In the genomic region with DNA sequence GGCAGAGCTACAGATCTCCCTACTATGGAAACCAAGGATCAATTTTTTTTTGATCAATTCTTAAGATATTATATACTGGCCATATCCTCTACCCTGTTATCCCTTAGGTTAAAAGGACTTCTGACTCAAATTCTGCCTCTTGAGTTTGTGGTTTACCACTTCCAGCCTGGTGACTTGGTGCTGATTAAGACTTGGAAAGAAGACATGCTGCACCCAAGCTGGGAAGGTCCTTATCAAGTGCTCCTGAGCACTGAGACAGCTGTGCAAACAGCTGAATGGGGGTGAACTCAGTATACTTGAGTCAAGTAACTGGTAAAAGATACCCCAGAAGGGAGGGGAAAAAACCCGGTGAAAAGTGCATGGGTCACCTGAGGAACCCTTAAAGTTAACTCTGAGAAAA, we compare ENCODE assay signal across 11 cellular contexts. TPM values are rescaled to one million over a fixed set of nuclear protein-coding genes. Genes with fewer than 3 reads are reported as not detected.
DNase-seq lines count a peak whose midpoint lies in the region; ATAC-seq and TF ChIP-seq lines count a peak whose summit lies in the region.
"Had no signal": no experiment of that assay in that cellular context is flagged by ENCODE, and none has a peak within 500 bp of the region (broad histone marks: within the 10 kb centered on the region; RNA-seq: fewer than 3 reads in every experiment).

No MANE protein-coding gene starts in this region.

- CTCF ChIA-PET in activated CD8-positive, alpha-beta T cell treated with anti-CD3 and anti-CD28 coated beads, Interleukin-2, amount 10 ng/mL, durations not matched to agents 7 days and 5 days (lab: Charles Lee) = interaction anchor here (1.2 to 1.5 kb wide), 2 partner anchors 61 to 94 kb away, joined by 3 to 5 read pairs; partner anchors contain the start of gene MYO1D

- no peaks in the 10 kb centered on the region for H3K36me3 Mint-ChIP-seq in activated CD8-positive, alpha-beta T cell treated with anti-CD3 and anti-CD28 coated beads, Interleukin-2, amount 10 ng/mL, durations not matched to agents 7 days and 5 days (ENCODE audit: low read depth)

- no peak overlapping the region for H3K27ac Mint-ChIP-seq in activated CD8-positive, alpha-beta T cell treated with anti-CD3 and anti-CD28 coated beads, Interleukin-2, amount 10 ng/mL, durations not matched to agents 7 days and 5 days

- 82 to 89% methylated on average over 1 of the region's 1 CpG for WGBS in aorta, 2 donors

- H3K27me3 ChIP-seq in left lung (no peaks in the 10 kb centered on the region), aorta (ENCODE audit: control insufficient read depth in 1 of 2, insufficient read depth in 2 of 2, low read length in 1 of 2) (no peaks in the 10 kb centered on the region)

- no peak for TF ChIP-seq CTCF in left lung (IDR thresholded peaks at IDR 0.05)

- peaks cover 5% of the 10 kb centered on the region for H3K27me3 Mint-ChIP-seq in activated CD8-positive, alpha-beta T cell treated with anti-CD3 and anti-CD28 coated beads, Interleukin-2, amount 10 ng/mL, durations not matched to agents 7 days and 5 days (ENCODE audit: low read depth)

- H3K4me1 ChIP-seq in left lung = peaks cover 0 to 3% of the 10 kb centered on the region in 2 donors
- no peaks in the 10 kb centered on the region for H3K4me1 ChIP-seq in aorta (ENCODE audit: control insufficient read depth in 1 of 2, insufficient read depth in 2 of 2, low read length in 2 of 2)
- H3K4me1 ChIP-seq: left ventricle myocardium inferior, prostate gland had no signal

- ATAC-seq in HG02759 (IDR thresholded peaks at IDR 0.05; ENCODE audit: unreplicated experiment) (peak; percentile 74), left lung (peak; percentile 95), GM19023 (IDR thresholded peaks at IDR 0.05; ENCODE audit: unreplicated experiment) (no peak), aorta (ENCODE audit: low FRiP score) (no peak)
- ATAC-seq in activated CD8-positive, alpha-beta T cell treated with anti-CD3 and anti-CD28 coated beads, Interleukin-2, amount 10 ng/mL, durations not matched to agents 7 days and 5 days = no peak

- H3K27ac ChIP-seq in left lung (no peak overlapping the region), aorta (ENCODE audit: low read depth in 1 of 2, low read length in 2 of 2) (no peak overlapping the region)
- H3K27ac ChIP-seq: left ventricle myocardium inferior, prostate gland had no signal

- H3K36me3 ChIP-seq in left lung = no peaks in the 10 kb centered on the region
- no peaks in the 10 kb centered on the region for H3K36me3 ChIP-seq in aorta (ENCODE audit: control insufficient read depth in 1 of 2, insufficient read depth in 2 of 2, low read length in 1 of 2)
- H3K36me3 ChIP-seq: left ventricle myocardium inferior, prostate gland had no signal

- no peaks in the 10 kb centered on the region for H3K9me3 Mint-ChIP-seq in activated CD8-positive, alpha-beta T cell treated with anti-CD3 and anti-CD28 coated beads, Interleukin-2, amount 10 ng/mL, durations not matched to agents 7 days and 5 days (ENCODE audit: insufficient read depth)

- no peak overlapping the region for H3K4me3 Mint-ChIP-seq in activated CD8-positive, alpha-beta T cell treated with anti-CD3 and anti-CD28 coated beads, Interleukin-2, amount 10 ng/mL, durations not matched to agents 7 days and 5 days

- DNase-seq in Daoy (ENCODE audit: low read depth) (peak; percentile 88), left lung (peak in 1 of 2 donors; percentile 64), HuH-7.5 (ENCODE audit: low spot score) (no peak), cerebellum (ENCODE audit: low spot score) (no peak), aorta (no peak)
- DNase-seq in activated CD8-positive, alpha-beta T cell treated with anti-CD3 and anti-CD28 coated beads, Interleukin-2, amount 10 ng/mL, durations not matched to agents 7 days and 5 days = peak; percentile 41
- DNase-seq: amniotic stem cell, left ventricle myocardium inferior had no signal

- POLR2A ChIA-PET in activated CD8-positive, alpha-beta T cell treated with anti-CD3 and anti-CD28 coated beads, Interleukin-2, amount 10 ng/mL, durations not matched to agents 7 days and 5 days (lab: Charles Lee) = no interaction called here

- H3K9me3 ChIP-seq in left lung (no peaks in the 10 kb centered on the region), aorta (ENCODE audit: control insufficient read depth, low read length) (no peaks in the 10 kb centered on the region)
- H3K9me3 ChIP-seq: prostate gland had no signal

- H3K4me3 ChIP-seq in left lung (no peak overlapping the region), aorta (ENCODE audit: low read length in 2 of 2) (no peak overlapping the region)
- H3K4me3 ChIP-seq: left ventricle myocardium inferior, prostate gland had no signal

- H3K4me1 Mint-ChIP-seq in activated CD8-positive, alpha-beta T cell treated with anti-CD3 and anti-CD28 coated beads, Interleukin-2, amount 10 ng/mL, durations not matched to agents 7 days and 5 days (ENCODE audit: low read depth) = peaks cover 14% of the 10 kb centered on the region

- intact Hi-C loops in left lung (cut with DNase I) = no loop called here
- intact Hi-C loops in aorta (cut with DNase I) = no loop called here

RNA-seq across cellular contexts. Expression of gene SPACA3, which starts 20.5 kb away (rescaled TPM):
- not detected in 2 replicates for total RNA-seq in Daoy (2014; rRNA removed; shearing (Covaris generic))
- not detected for total RNA-seq in activated CD8-positive, alpha-beta T cell treated with anti-CD3 and anti-CD28 coated beads, Interleukin-2, amount 10 ng/mL, durations not matched to agents 7 days and 5 days
- total RNA-seq in left lung = not detected
- not detected for total RNA-seq in cerebellum
- total RNA-seq in aorta = not detected
- not detected for polyA plus RNA-seq in aorta
- total RNA-seq: left ventricle myocardium inferior had no signal

RNA-seq across cellular contexts. Expression of gene TMEM98, which starts 43.2 kb away (rescaled TPM):
- total RNA-seq in Daoy (2014; rRNA removed; shearing (Covaris generic)) = 57.9 and 67.3 TPM in 2 replicates
- not detected for total RNA-seq in activated CD8-positive, alpha-beta T cell treated with anti-CD3 and anti-CD28 coated beads, Interleukin-2, amount 10 ng/mL, durations not matched to agents 7 days and 5 days
- 100 to 1,000 TPM in 1 of 2 donors, 10 to 100 TPM in 1; 57.1 to 142 TPM for total RNA-seq in left lung
- total RNA-seq in cerebellum = 46.9 TPM
- total RNA-seq in aorta = 10 to 100 TPM; 39.3 to 65.8 TPM
- polyA plus RNA-seq in aorta = 10 to 100 TPM; 56.0 to 91.4 TPM

Comparison
In these comparisons a context has a peak if more than half of its experiments do, and no peak if none do; other contexts are left out.
1. DNase-seq: peak in Daoy (single experiment) and activated CD8-positive, alpha-beta T cell treated with anti-CD3 and anti-CD28 coated beads, Interleukin-2, amount 10 ng/mL, durations not matched to agents 7 days and 5 days (single experiment); none in HuH-7.5 (single experiment), cerebellum (single experiment) and aorta (0 of 2).
2. ATAC-seq: peak in HG02759 (single experiment) and left lung (single experiment); none in activated CD8-positive, alpha-beta T cell treated with anti-CD3 and anti-CD28 coated beads, Interleukin-2, amount 10 ng/mL, durations not matched to agents 7 days and 5 days (single experiment), GM19023 (single experiment) and aorta (single experiment).
3. RNA of gene TMEM98, which starts 43.2 kb away (total RNA-seq): 57.1 to 142 TPM in left lung, 39.3 to 65.8 TPM in aorta, 57.9 to 67.3 TPM in Daoy and 46.9 TPM in cerebellum (single experiment); not detected in activated CD8-positive, alpha-beta T cell treated with anti-CD3 and anti-CD28 coated beads, Interleukin-2, amount 10 ng/mL, durations not matched to agents 7 days and 5 days; every median in the first group is over 10 times any median in the second.